ENCODE assay signal across 17 cellular contexts in genomic region chr17:74773414-74773813, GRCh38. TPM values are rescaled to one million over a fixed set of nuclear protein-coding genes. Genes with fewer than 3 reads are reported as not detected.
DNase-seq lines count a peak whose midpoint lies in the region; ATAC-seq, FAIRE-seq and TF ChIP-seq lines count a peak whose summit lies in the region.
"Had no signal": no experiment of that assay in that cellular context is flagged by ENCODE, and none has a peak within 500 bp of the region (broad histone marks: within the 10 kb centered on the region; RNA-seq: fewer than 3 reads in every experiment).

No MANE protein-coding gene starts in this region.

- peaks cover 23% of the 10 kb centered on the region for H3K4me1 ChIP-seq in astrocyte (ENCODE audit: insufficient read depth, low read length)

- no peaks in the 10 kb centered on the region for H3K9me3 Mint-ChIP-seq in CD4-positive, alpha-beta T cell
- H3K9me3 Mint-ChIP-seq in HFFc6 (no peaks in the 10 kb centered on the region), astrocyte (ENCODE audit: unreplicated experiment) (no peaks in the 10 kb centered on the region), neural crest cell (no peaks in the 10 kb centered on the region)
- H3K9me3 Mint-ChIP-seq: activated naive CD4-positive, alpha-beta T cell treated with anti-CD3 and anti-CD28 coated beads, Interleukin-2, amount 50 U/mL, for 72 hours had no signal

- H3K27me3 ChIP-seq in CD4-positive, alpha-beta T cell (ENCODE audit: control insufficient read depth, insufficient read depth, low read length), result no peaks in the 10 kb centered on the region
- no peaks in the 10 kb centered on the region for H3K27me3 ChIP-seq in astrocyte (ENCODE audit: insufficient read depth, low read length)

- DNase-seq in CD4-positive, alpha-beta T cell, result no peak
- no peak for DNase-seq in HFFc6
- no peak for DNase-seq in astrocyte (ENCODE audit: low read depth)
- no peak for DNase-seq in neural crest cell (ENCODE audit: low read depth, low spot score)
- DNase-seq in NCI-H69 (lab: John Stamatoyannopoulos, UW), result no peak
- DNase-seq in NCI-H82 treated with DMSO at 0.1 percent for 48 hours (lab: John Stamatoyannopoulos, UW; ENCODE audit: unreplicated experiment), result no peak
- DNase-seq: caudate nucleus; effector memory CD4-positive, alpha-beta T cell; left ventricle myocardium inferior; NCI-H1694; NCI-H510A treated with DMSO at 0.1 percent for 48 hours had no signal

- peaks cover 63% of the 10 kb centered on the region for H4K20me1 ChIP-seq in astrocyte (ENCODE audit: insufficient read depth, low read length)

- H3K27ac ChIP-seq in CD4-positive, alpha-beta T cell (ENCODE audit: low read depth, low read length), result peak overlapping the region; percentile 33
- no peak overlapping the region for H3K27ac ChIP-seq in astrocyte (ENCODE audit: low read depth, low read length)
- H3K27ac ChIP-seq: C4-2B, left ventricle myocardium inferior, thoracic aorta had no signal

- POLR2A ChIA-PET in CD4-positive, alpha-beta T cell (lab: Charles Lee), result interaction anchor here (0.7 to 4.0 kb wide), 3 partner anchors 18 to 116 kb away, joined by 3 to 27 read pairs (median 10); partner anchors contain the start of gene RAB37

- H2AFZ ChIP-seq in astrocyte (ENCODE audit: low read depth, low read length), result no peak overlapping the region

- peak overlapping the region; percentile 80 for H3K4me3 Mint-ChIP-seq in CD4-positive, alpha-beta T cell
- H3K4me3 Mint-ChIP-seq in HFFc6 (peak overlapping the region; percentile 82), astrocyte (ENCODE audit: unreplicated experiment) (peak overlapping the region; percentile 79), neural crest cell (peak overlapping the region; percentile 73)

- peaks cover 55% of the 10 kb centered on the region for H3K4me1 Mint-ChIP-seq in CD4-positive, alpha-beta T cell (ENCODE audit: low read depth)
- H3K4me1 Mint-ChIP-seq in HFFc6 (ENCODE audit: low read depth) (peaks cover 49% of the 10 kb centered on the region), astrocyte (ENCODE audit: low read depth, unreplicated experiment) (peaks cover 30% of the 10 kb centered on the region), neural crest cell (peaks cover 36% of the 10 kb centered on the region)

- H3K79me2 ChIP-seq in astrocyte (ENCODE audit: insufficient read depth, low read length), result peaks cover 40% of the 10 kb centered on the region

- no peak for TF ChIP-seq CTCF in CD4-positive, alpha-beta T cell (IDR thresholded peaks at IDR 0.05)
- no peak for TF ChIP-seq CTCF in HFFc6 (IDR thresholded peaks at IDR 0.05)
- TF ChIP-seq CTCF in astrocyte (IDR thresholded peaks at IDR 0.05; ENCODE audit: insufficient read depth, low read depth, low read length), result no peak
- no peak for TF ChIP-seq CTCF in neural crest cell (conservative IDR thresholded peaks at IDR 0.05)

- peak overlapping the region; percentile 73 for H3K4me2 ChIP-seq in astrocyte (ENCODE audit: low read length)

- CTCF ChIA-PET in CD4-positive, alpha-beta T cell (lab: Charles Lee), result interaction anchor here (2.9 to 4.4 kb wide), 2 partner anchors 28 to 36 kb away, joined by 17 to 24 read pairs; partner anchors contain the start of gene RAB37

- peaks cover 66% of the 10 kb centered on the region for H3K36me3 Mint-ChIP-seq in CD4-positive, alpha-beta T cell (ENCODE audit: low read depth)
- peaks cover 23% of the 10 kb centered on the region for H3K36me3 Mint-ChIP-seq in HFFc6 (ENCODE audit: low read depth)
- H3K36me3 Mint-ChIP-seq in astrocyte (ENCODE audit: low read depth, unreplicated experiment), result peaks cover 21% of the 10 kb centered on the region
- H3K36me3 Mint-ChIP-seq in neural crest cell (ENCODE audit: low read depth), result peaks cover 13% of the 10 kb centered on the region

- H3K4me3 ChIP-seq in astrocyte (ENCODE audit: insufficient read depth, low read depth, low read length), result no peak overlapping the region
- H3K4me3 ChIP-seq: left ventricle myocardium inferior, thoracic aorta had no signal

- no peak overlapping the region for H3K9ac ChIP-seq in astrocyte (ENCODE audit: low read length)

- H3K27me3 Mint-ChIP-seq in CD4-positive, alpha-beta T cell, result no peaks in the 10 kb centered on the region
- H3K27me3 Mint-ChIP-seq in HFFc6 (ENCODE audit: insufficient read depth) (peaks cover 7% of the 10 kb centered on the region; the same call in 1 of the 2 replicates), astrocyte (ENCODE audit: low read depth, unreplicated experiment) (no peaks in the 10 kb centered on the region), neural crest cell (ENCODE audit: low read depth) (no peaks in the 10 kb centered on the region)

- no peak for FAIRE-seq in astrocyte (lab: Jason Lieb, UNC)

- peak overlapping the region; percentile 77 for H3K27ac Mint-ChIP-seq in CD4-positive, alpha-beta T cell
- H3K27ac Mint-ChIP-seq in HFFc6, result peak overlapping the region; percentile 72
- peak overlapping the region; percentile 83 for H3K27ac Mint-ChIP-seq in astrocyte (ENCODE audit: unreplicated experiment)
- H3K27ac Mint-ChIP-seq in neural crest cell (ENCODE audit: unreplicated experiment), result no peak overlapping the region

- peaks cover 23% of the 10 kb centered on the region for H3K36me3 ChIP-seq in astrocyte (ENCODE audit: insufficient read depth, low read length)

- no peak for ATAC-seq in CD4-positive, alpha-beta T cell (ENCODE audit: poor library complexity)
- ATAC-seq in HG03521 (IDR thresholded peaks at IDR 0.05; ENCODE audit: unreplicated experiment), result no peak
- ATAC-seq: activated naive CD4-positive, alpha-beta T cell treated with anti-CD3 and anti-CD28 coated beads, Interleukin-2, amount 50 U/mL, for 72 hours had no signal

- intact Hi-C loops in CD4-positive, alpha-beta T cell (cut with DNase I, micrococcal nuclease), result no loop called here

- no peaks in the 10 kb centered on the region for H3K9me3 ChIP-seq in CD4-positive, alpha-beta T cell (ENCODE audit: control insufficient read depth, low read length)
- no peaks in the 10 kb centered on the region for H3K9me3 ChIP-seq in astrocyte (ENCODE audit: insufficient read depth, low read depth, low read length)
- H3K9me3 ChIP-seq: left ventricle myocardium inferior, thoracic aorta had no signal

RNA-seq across cellular contexts. Expression of gene NAT9, which starts 2.7 kb away (rescaled TPM):
- total RNA-seq in CD4-positive, alpha-beta T cell, result 10 to 100 TPM; 34.6 to 38.2 TPM
- 10 to 100 TPM; 40.9 to 50.7 (median 46.6) TPM for total RNA-seq in HFFc6 (2021; fragmentation: NEBNext Ultra II Directional; extraction: Animal tissue kit (Norgen Biotek cat#: 25700))
- total RNA-seq in astrocyte (58.4 and 61.8 TPM in 2 replicates), neural crest cell (66.9 and 67.7 TPM in 2 replicates)

RNA-seq across cellular contexts. Expression of gene NHERF1, which starts 25.0 kb away (rescaled TPM):
- total RNA-seq in CD4-positive, alpha-beta T cell, result 10 to 100 TPM; 68.4 to 72.4 TPM
- 10 to 100 TPM; 15.7 to 18.9 (median 17.5) TPM for total RNA-seq in HFFc6 (2021; fragmentation: NEBNext Ultra II Directional; extraction: Animal tissue kit (Norgen Biotek cat#: 25700))
- 27.9 and 36.3 TPM in 2 replicates for total RNA-seq in astrocyte
- total RNA-seq in neural crest cell, result 51.7 and 52.2 TPM in 2 replicates

RNA-seq across cellular contexts. Expression of gene RAB37, which starts 36.4 kb away (rescaled TPM):
- total RNA-seq in CD4-positive, alpha-beta T cell, result 10 to 100 TPM; 19.0 to 21.1 TPM
- total RNA-seq in HFFc6 (2021; fragmentation: NEBNext Ultra II Directional; extraction: Animal tissue kit (Norgen Biotek cat#: 25700)), result under 1 TPM in 3 of 6 experiments, not detected in 3; 0.11 to 0.28 (median 0.12) TPM
- total RNA-seq in astrocyte (0.77 TPM in 1 of 2 replicates, not detected in the other), neural crest cell (not detected in 2 replicates)
- total RNA-seq: Daoy, myocyte had no signal

Comparison
In these comparisons a context has a peak if more than half of its experiments do, and no peak if none do; other contexts are left out.
1. RNA of gene RAB37, which starts 36.4 kb away (total RNA-seq): 19.0 to 21.1 TPM in CD4-positive, alpha-beta T cell; 0.77 TPM in astrocyte, 0.11 to 0.28 TPM in HFFc6 and not detected in neural crest cell; every median in the first group is over 10 times any median in the second.
2. Peak in every context shown above with its lines, with median percentiles within 50 percentile points of each other: H3K4me3 Mint-ChIP-seq.